Comparison of ENCODE assay signal across 11 cellular contexts in genomic region chr2:143176606-143177005, GRCh38.
A peak's percentile ranks its signal among the peaks of the same experiment; 100 is the strongest.
DNase-seq lines count a peak whose midpoint lies in the region; ATAC-seq, FAIRE-seq and TF ChIP-seq lines count a peak whose summit lies in the region.
"Had no signal": no experiment of that assay in that cellular context is flagged by ENCODE, and none has a peak within 500 bp of the region (broad histone marks: within the 10 kb centered on the region; RNA-seq: fewer than 3 reads in every experiment).

No MANE protein-coding gene starts in this region.

- no peaks in the 10 kb centered on the region for H4K20me1 ChIP-seq in MM.1S (ENCODE audit: insufficient read depth, low read length)

- H3K4me3 ChIP-seq in GM12864 (ENCODE audit: low read depth, low read length) (peak overlapping the region; percentile 15; the same call in 1 of the 2 replicates), MM.1S (ENCODE audit: low read length) (peak overlapping the region; percentile 52; the same call in 1 of the 2 replicates)

- TF ChIP-seq POLR2A in H54 (IDR thresholded peaks at IDR 0.05; ENCODE audit: low read depth, low read length) = no peak

- peak overlapping the region; percentile 98 for H3K27ac Mint-ChIP-seq in memory B cell
- H3K27ac Mint-ChIP-seq: progenitor cell of endocrine pancreas had no signal

- H3K4me1 ChIP-seq in MM.1S (ENCODE audit: low read length) = no peaks in the 10 kb centered on the region

- no peaks in the 10 kb centered on the region for H3K9me3 ChIP-seq in MM.1S (replicated peaks; ENCODE audit: insufficient read depth, low read length)

- no peaks in the 10 kb centered on the region for H3F3A ChIP-seq in MM.1S (ENCODE audit: insufficient read depth, low read length)

- peaks cover 22% of the 10 kb centered on the region for H3K36me3 Mint-ChIP-seq in memory B cell

- peak overlapping the region; percentile 67 for H3K4me2 ChIP-seq in MM.1S (ENCODE audit: low read depth, low read length)

- H3K4me1 Mint-ChIP-seq in memory B cell = peaks cover 38% of the 10 kb centered on the region

- no peak for DNase-seq in GM12864 (ENCODE audit: low read depth)
- peak; percentile 33 for DNase-seq in MM.1S
- DNase-seq in memory B cell (ENCODE audit: low spot score in 2 of 2) = peak; percentile 5 to 29
- no peak for DNase-seq in AG08396 (ENCODE audit: low spot score)
- DNase-seq in NCI-H128 (lab: John Stamatoyannopoulos, UW; ENCODE audit: unreplicated experiment) = no peak
- no peak for DNase-seq in H54 (ENCODE audit: insufficient read length, low spot score)
- no peak for DNase-seq in DMS114 treated with DMSO at 0.1 percent for 48 hours (lab: John Stamatoyannopoulos, UW; ENCODE audit: unreplicated experiment)
- DNase-seq: SW 1271 had no signal

- no peaks in the 10 kb centered on the region for H3K27me3 ChIP-seq in MM.1S (replicated peaks; ENCODE audit: insufficient read depth, low read length)

- no peaks in the 10 kb centered on the region for H3K9me2 ChIP-seq in MM.1S (replicated peaks; ENCODE audit: insufficient read depth, low read length)

- H3K27me3 Mint-ChIP-seq in memory B cell = no peaks in the 10 kb centered on the region
- H3K27me3 Mint-ChIP-seq: progenitor cell of endocrine pancreas had no signal

- no peaks in the 10 kb centered on the region for H3K9me3 Mint-ChIP-seq in memory B cell

- TF ChIP-seq CTCF in GM12864 (IDR thresholded peaks at IDR 0.05; ENCODE audit: low read depth, low read length, missing control alignments) (no peak), MM.1S (IDR thresholded peaks at IDR 0.05; ENCODE audit: low read length) (no peak)

- H3K9ac ChIP-seq in MM.1S (ENCODE audit: low read length) = peak overlapping the region; percentile 37; the same call in 1 of the 2 replicates

- no peaks in the 10 kb centered on the region for H3K79me2 ChIP-seq in MM.1S (ENCODE audit: low read length)

- peak overlapping the region; percentile 83 for H3K4me3 Mint-ChIP-seq in memory B cell

- H2AFZ ChIP-seq in MM.1S (ENCODE audit: low read length) = peak overlapping the region; percentile 53

- ATAC-seq in GM21515 (IDR thresholded peaks at IDR 0.05; ENCODE audit: unreplicated experiment) (peak; percentile 31), memory B cell (ENCODE audit: low read depth) (peak; percentile 46)

- peak overlapping the region; percentile 45; the same call in 1 of the 2 replicates for H3K27ac ChIP-seq in MM.1S (ENCODE audit: low read length)

- H3K36me3 ChIP-seq in MM.1S (replicated peaks; ENCODE audit: insufficient read depth, low read length) = no peaks in the 10 kb centered on the region

- FAIRE-seq in H54 (lab: Jason Lieb, UNC) = no peak
- FAIRE-seq: G401.6 had no signal

Comparison
In these comparisons a context has a peak if more than half of its experiments do, and no peak if none do; other contexts are left out.
1. DNase-seq: peak in MM.1S (single experiment) and memory B cell (2 of 2); none in GM12864 (single experiment), AG08396 (single experiment), NCI-H128 (single experiment), H54 (single experiment) and DMS114 treated with DMSO at 0.1 percent for 48 hours (single experiment).